ENCODE assay signal across 12 cellular contexts in genomic region chr5:50665091-50665490, GRCh38. TPM values are rescaled to one million over a fixed set of nuclear protein-coding genes. Genes with fewer than 3 reads are reported as not detected.
DNase-seq lines count a peak whose midpoint lies in the region; ATAC-seq and TF ChIP-seq lines count a peak whose summit lies in the region.
"Had no signal": no experiment of that assay in that cellular context is flagged by ENCODE, and none has a peak within 500 bp of the region (broad histone marks: within the 10 kb centered on the region; RNA-seq: fewer than 3 reads in every experiment).

No MANE protein-coding gene starts in this region.

- H3K36me3 Mint-ChIP-seq in T-helper 2 cell treated with Interferon-gamma antibody and Interleukin-4, amounts not matched to agents 5 μg/mL and 100 μg/mL, for 36 hours (ENCODE audit: low read depth): peaks cover 13% of the 10 kb centered on the region
- H3K36me3 Mint-ChIP-seq in T-cell (peaks cover 10% of the 10 kb centered on the region), glutamatergic neuron (ENCODE audit: unreplicated experiment) (no peaks in the 10 kb centered on the region)
- H3K36me3 Mint-ChIP-seq in stimulated activated naive B cell treated with anti-CD40 and anti-IgM and Interleukin-4, amounts not matched to agents 10 μg/mL and 1 μg/mL and 100 μg/mL, for 72 hours: peaks cover 7 to 8% of the 10 kb centered on the region in 2 donors

- no peak for DNase-seq in T-helper 2 cell treated with Interferon-gamma antibody and Interleukin-4, amounts not matched to agents 5 μg/mL and 100 μg/mL, for 36 hours (ENCODE audit: low spot score)
- DNase-seq in T-helper 2 cell: no peak
- DNase-seq in T-cell: no peak
- no peak for DNase-seq in glutamatergic neuron
- DNase-seq in stimulated activated naive B cell treated with anti-CD40 and anti-IgM and Interleukin-4, amounts not matched to agents 10 μg/mL and 1 μg/mL and 100 μg/mL, for 72 hours: no peak
- DNase-seq in NCI-H1436 treated with DMSO at 0.1 percent for 48 hours (lab: John Stamatoyannopoulos, UW): no peak
- no peak for DNase-seq in Ammon's horn (ENCODE audit: low spot score)
- DNase-seq: activated CD4-positive, CD25-positive, alpha-beta regulatory T cell; islet precursor cell; NCI-H2227 treated with DMSO at 0.1 percent for 48 hours had no signal

- peaks cover 34% of the 10 kb centered on the region for H3K4me1 Mint-ChIP-seq in T-helper 2 cell treated with Interferon-gamma antibody and Interleukin-4, amounts not matched to agents 5 μg/mL and 100 μg/mL, for 36 hours (ENCODE audit: low read depth)
- H3K4me1 Mint-ChIP-seq in T-cell (peaks cover 44 to 57% (median 48%) of the 10 kb centered on the region in 3 donors), glutamatergic neuron (ENCODE audit: low read depth, unreplicated experiment) (no peaks in the 10 kb centered on the region)
- H3K4me1 Mint-ChIP-seq in stimulated activated naive B cell treated with anti-CD40 and anti-IgM and Interleukin-4, amounts not matched to agents 10 μg/mL and 1 μg/mL and 100 μg/mL, for 72 hours: peaks cover 17 to 30% of the 10 kb centered on the region in 2 donors

- ATAC-seq in T-cell (replicated peaks in 1 of 4): no peak
- no peak for ATAC-seq in stimulated activated naive B cell treated with anti-CD40 and anti-IgM and Interleukin-4, amounts not matched to agents 10 μg/mL and 1 μg/mL and 100 μg/mL, for 72 hours (replicated peaks)
- ATAC-seq in GM18520 (IDR thresholded peaks at IDR 0.05; ENCODE audit: unreplicated experiment): no peak
- ATAC-seq: A549 had no signal

- no peaks in the 10 kb centered on the region for H3K27me3 Mint-ChIP-seq in T-helper 2 cell treated with Interferon-gamma antibody and Interleukin-4, amounts not matched to agents 5 μg/mL and 100 μg/mL, for 36 hours (ENCODE audit: low read depth)
- H3K27me3 Mint-ChIP-seq in T-cell (no peaks in the 10 kb centered on the region), glutamatergic neuron (ENCODE audit: unreplicated experiment) (peaks cover 2% of the 10 kb centered on the region)
- no peaks in the 10 kb centered on the region for H3K27me3 Mint-ChIP-seq in stimulated activated naive B cell treated with anti-CD40 and anti-IgM and Interleukin-4, amounts not matched to agents 10 μg/mL and 1 μg/mL and 100 μg/mL, for 72 hours

- CTCF ChIA-PET in T-cell (lab: Charles Lee): interaction anchor here (0.5 to 1.1 kb wide), 4 partner anchors 61 to 92 kb away, joined by 3 to 4 read pairs (median 4); no protein-coding TSS in a partner anchor

- POLR2A ChIA-PET in T-cell (lab: Charles Lee): no interaction called here

- H3K27ac Mint-ChIP-seq in T-helper 2 cell treated with Interferon-gamma antibody and Interleukin-4, amounts not matched to agents 5 μg/mL and 100 μg/mL, for 36 hours: peak overlapping the region; percentile 94
- H3K27ac Mint-ChIP-seq in T-cell (peak overlapping the region; percentile 98 to 99), glutamatergic neuron (ENCODE audit: unreplicated experiment) (no peak overlapping the region)
- peak overlapping the region; percentile 56 for H3K27ac Mint-ChIP-seq in stimulated activated naive B cell treated with anti-CD40 and anti-IgM and Interleukin-4, amounts not matched to agents 10 μg/mL and 1 μg/mL and 100 μg/mL, for 72 hours

- TF ChIP-seq CTCF in glutamatergic neuron (IDR thresholded peaks at IDR 0.05; ENCODE audit: partially characterized antibody, unreplicated experiment): no peak

- H3K4me3 Mint-ChIP-seq in T-helper 2 cell treated with Interferon-gamma antibody and Interleukin-4, amounts not matched to agents 5 μg/mL and 100 μg/mL, for 36 hours: peak overlapping the region; percentile 92
- H3K4me3 Mint-ChIP-seq in T-cell (peak overlapping the region; percentile 95 to 99 (median 96)), glutamatergic neuron (ENCODE audit: unreplicated experiment) (peak overlapping the region; percentile 84)
- no peak overlapping the region for H3K4me3 Mint-ChIP-seq in stimulated activated naive B cell treated with anti-CD40 and anti-IgM and Interleukin-4, amounts not matched to agents 10 μg/mL and 1 μg/mL and 100 μg/mL, for 72 hours

- H3K9me3 Mint-ChIP-seq in T-helper 2 cell treated with Interferon-gamma antibody and Interleukin-4, amounts not matched to agents 5 μg/mL and 100 μg/mL, for 36 hours: peaks cover 3% of the 10 kb centered on the region
- H3K9me3 Mint-ChIP-seq in T-cell (peaks cover 0 to 3% (median 0%) of the 10 kb centered on the region in 3 donors), glutamatergic neuron (ENCODE audit: unreplicated experiment) (peaks cover 10% of the 10 kb centered on the region)
- H3K9me3 Mint-ChIP-seq in stimulated activated naive B cell treated with anti-CD40 and anti-IgM and Interleukin-4, amounts not matched to agents 10 μg/mL and 1 μg/mL and 100 μg/mL, for 72 hours: no peaks in the 10 kb centered on the region

RNA-seq across cellular contexts. Expression of gene PARP8, which starts 1.3 kb away (rescaled TPM):
- total RNA-seq in T-cell (100 to 1,000 TPM in 4 of 5 donors, 10 to 100 TPM in 1; 92.8 to 252 (median 136) TPM), glutamatergic neuron (ENCODE audit: unreplicated experiment) (11.3 TPM)

Comparison
In these comparisons a context has a peak if more than half of its experiments do, and no peak if none do; other contexts are left out.
1. H3K4me3 Mint-ChIP-seq: peak in T-helper 2 cell treated with Interferon-gamma antibody and Interleukin-4, amounts not matched to agents 5 μg/mL and 100 μg/mL, for 36 hours (single experiment), T-cell (3 of 3) and glutamatergic neuron (single experiment); none in stimulated activated naive B cell treated with anti-CD40 and anti-IgM and Interleukin-4, amounts not matched to agents 10 μg/mL and 1 μg/mL and 100 μg/mL, for 72 hours (0 of 2).